In the genomic region with DNA sequence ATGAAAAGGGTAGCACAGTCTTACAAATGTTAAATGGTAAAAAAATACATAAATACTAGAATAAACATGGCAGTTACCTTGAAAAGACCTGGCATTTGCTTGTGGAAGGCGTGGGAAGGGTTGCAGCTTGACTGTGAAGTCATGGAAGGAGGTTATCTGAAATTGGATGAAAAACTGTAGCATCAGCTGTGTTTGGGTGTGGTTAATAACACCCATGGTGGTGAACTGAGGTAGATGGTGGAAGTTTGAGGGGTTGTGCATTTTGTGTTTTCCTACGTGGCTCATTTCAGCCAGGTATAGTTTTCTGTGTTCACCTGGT, we compare ENCODE assay signal across 12 cellular contexts. TPM values are rescaled to one million over a fixed set of nuclear protein-coding genes. Genes with fewer than 3 reads are reported as not detected.
A peak's percentile ranks its signal among the peaks of the same experiment; 100 is the strongest.
DNase-seq lines count a peak whose midpoint lies in the region; ATAC-seq and TF ChIP-seq lines count a peak whose summit lies in the region.
"Had no signal": no experiment of that assay in that cellular context is flagged by ENCODE, and none has a peak within 500 bp of the region (broad histone marks: within the 10 kb centered on the region; RNA-seq: fewer than 3 reads in every experiment).

No MANE protein-coding gene starts in this region.

- WGBS in testis, 2 donors, result 89 to 92% methylated on average over 2 of the region's 2 CpGs

- H3K4me1 ChIP-seq in CD4-positive, CD25-positive, alpha-beta regulatory T cell (ENCODE audit: control insufficient read depth, insufficient read depth, low read length, poor library complexity, severe bottlenecking), result peaks cover 88% of the 10 kb centered on the region
- H3K4me1 ChIP-seq in testis, result peaks cover 9% of the 10 kb centered on the region

- peaks cover 38 to 100% (median 80%) of the 10 kb centered on the region in 4 donors for H3K4me1 Mint-ChIP-seq in CD4-positive, CD25-positive, alpha-beta regulatory T cell
- H3K4me1 Mint-ChIP-seq in HFFc6 (ENCODE audit: low read depth) (peaks cover 64% of the 10 kb centered on the region), mesothelial cell of epicardium (peaks cover 52% of the 10 kb centered on the region)
- H3K4me1 Mint-ChIP-seq in effector memory CD8-positive, alpha-beta T cell (ENCODE audit: low read depth in 2 of 2), result peaks cover 57 to 82% of the 10 kb centered on the region in 2 donors

- no peaks in the 10 kb centered on the region for H3K9me3 Mint-ChIP-seq in CD4-positive, CD25-positive, alpha-beta regulatory T cell
- H3K9me3 Mint-ChIP-seq in HFFc6, result no peaks in the 10 kb centered on the region
- H3K9me3 Mint-ChIP-seq in effector memory CD8-positive, alpha-beta T cell, result no peaks in the 10 kb centered on the region
- no peaks in the 10 kb centered on the region for H3K9me3 Mint-ChIP-seq in mesothelial cell of epicardium

- peak overlapping the region; percentile 85 for H3K4me3 ChIP-seq in CD4-positive, CD25-positive, alpha-beta regulatory T cell (ENCODE audit: low read depth, low read length)
- no peak overlapping the region for H3K4me3 ChIP-seq in testis
- H3K4me3 ChIP-seq: Peyer's patch, stomach had no signal

- no peaks in the 10 kb centered on the region for H3K27me3 Mint-ChIP-seq in CD4-positive, CD25-positive, alpha-beta regulatory T cell
- H3K27me3 Mint-ChIP-seq in HFFc6 (ENCODE audit: insufficient read depth) (no peaks in the 10 kb centered on the region), mesothelial cell of epicardium (ENCODE audit: low read depth) (no peaks in the 10 kb centered on the region)
- H3K27me3 Mint-ChIP-seq in effector memory CD8-positive, alpha-beta T cell, result no peaks in the 10 kb centered on the region

- peak overlapping the region; percentile 70 for H3K27ac ChIP-seq in CD4-positive, CD25-positive, alpha-beta regulatory T cell (ENCODE audit: insufficient read depth, low read length, poor library complexity, severe bottlenecking)
- no peak overlapping the region for H3K27ac ChIP-seq in testis

- peak overlapping the region; percentile 51 to 87 (median 75) for H3K4me3 Mint-ChIP-seq in CD4-positive, CD25-positive, alpha-beta regulatory T cell
- H3K4me3 Mint-ChIP-seq in HFFc6 (peak overlapping the region; percentile 78), mesothelial cell of epicardium (no peak overlapping the region)
- H3K4me3 Mint-ChIP-seq in effector memory CD8-positive, alpha-beta T cell, result peak overlapping the region; percentile 15 to 80

- peak overlapping the region; percentile 79 to 96 (median 92) for H3K27ac Mint-ChIP-seq in CD4-positive, CD25-positive, alpha-beta regulatory T cell
- H3K27ac Mint-ChIP-seq in HFFc6 (peak overlapping the region; percentile 87), mesothelial cell of epicardium (no peak overlapping the region)
- H3K27ac Mint-ChIP-seq in effector memory CD8-positive, alpha-beta T cell, result peak overlapping the region; percentile 95

- H3K9me3 ChIP-seq in CD4-positive, CD25-positive, alpha-beta regulatory T cell (ENCODE audit: control insufficient read depth in 2 of 2, low read length in 2 of 2), result no peaks in the 10 kb centered on the region
- no peaks in the 10 kb centered on the region for H3K9me3 ChIP-seq in testis
- H3K9me3 ChIP-seq: Peyer's patch, stomach had no signal

- no peak for ATAC-seq in CD4-positive, CD25-positive, alpha-beta regulatory T cell (ENCODE audit: low read depth in 2 of 2)
- ATAC-seq in effector memory CD8-positive, alpha-beta T cell (replicated peaks), result no peak
- ATAC-seq in sciatic nerve (peak; percentile 6), HG03378 (IDR thresholded peaks at IDR 0.05; ENCODE audit: unreplicated experiment) (no peak)

- no peaks in the 10 kb centered on the region for H3K27me3 ChIP-seq in CD4-positive, CD25-positive, alpha-beta regulatory T cell (ENCODE audit: control insufficient read depth, insufficient read depth, low read length)
- no peaks in the 10 kb centered on the region for H3K27me3 ChIP-seq in testis
- H3K27me3 ChIP-seq: Peyer's patch, stomach had no signal

- H3K36me3 ChIP-seq in CD4-positive, CD25-positive, alpha-beta regulatory T cell (ENCODE audit: control insufficient read depth, insufficient read depth, low read length), result peaks cover 38% of the 10 kb centered on the region
- no peaks in the 10 kb centered on the region for H3K36me3 ChIP-seq in testis (ENCODE audit: low read depth, missing control alignments)

- intact Hi-C loops in sciatic nerve (cut with DNase I) (no loop called here), testis (cut with DNase I; ENCODE audit: low total_unique reads) (no loop called here)

- H3K36me3 Mint-ChIP-seq in CD4-positive, CD25-positive, alpha-beta regulatory T cell, result peaks cover 40% of the 10 kb centered on the region
- H3K36me3 Mint-ChIP-seq in HFFc6 (ENCODE audit: low read depth), result peaks cover 23% of the 10 kb centered on the region
- peaks cover 47% of the 10 kb centered on the region for H3K36me3 Mint-ChIP-seq in effector memory CD8-positive, alpha-beta T cell (ENCODE audit: insufficient read depth)
- peaks cover 10% of the 10 kb centered on the region for H3K36me3 Mint-ChIP-seq in mesothelial cell of epicardium

- DNase-seq in CD4-positive, CD25-positive, alpha-beta regulatory T cell, result no peak
- DNase-seq in HFFc6 (no peak), sciatic nerve (ENCODE audit: low spot score) (no peak), testis (no peak), mesothelial cell of epicardium (ENCODE audit: low spot score in 2 of 2, unreplicated experiment in 2 of 2) (no peak)
- DNase-seq in effector memory CD8-positive, alpha-beta T cell, result no peak
- DNase-seq: NCI-H1417 treated with DMSO at 0.1 percent for 48 hours; NCI-H510A treated with DMSO at 0.1 percent for 48 hours; Peyer's patch; stimulated activated CD4-positive, alpha-beta T cell treated with anti-CD3 and anti-CD28 coated beads, Interleukin-4, amount 100 ng/mL, for 4 hours; stomach had no signal

- TF ChIP-seq CTCF in HFFc6 (IDR thresholded peaks at IDR 0.05) (no peak), testis (IDR thresholded peaks at IDR 0.05) (no peak), mesothelial cell of epicardium (IDR thresholded peaks at IDR 0.05; ENCODE audit: unreplicated experiment) (no peak)

- TF ChIP-seq POLR2A in testis (IDR thresholded peaks at IDR 0.05), result no peak

RNA-seq across cellular contexts. Expression of gene PSMD6, which starts 46.5 kb away (rescaled TPM):
- 86.7 TPM for total RNA-seq in CD4-positive, CD25-positive, alpha-beta regulatory T cell
- 100 to 1,000 TPM; 119 to 139 (median 124) TPM for polyA plus RNA-seq in CD4-positive, CD25-positive, alpha-beta regulatory T cell
- total RNA-seq in HFFc6 (2021; fragmentation: NEBNext Ultra II Directional; extraction: Animal tissue kit (Norgen Biotek cat#: 25700)), result 100 to 1,000 TPM; 101 to 123 (median 113) TPM
- 49.2 TPM for total RNA-seq in sciatic nerve
- total RNA-seq in testis, result 100 to 1,000 TPM; 105 to 128 TPM
- polyA plus RNA-seq in testis (ENCODE audit: insufficient read depth, low read depth, low replicate concordance), result 249 TPM
- 70.1 to 74.9 TPM (median 73.4 TPM) in 3 replicates for total RNA-seq in mesothelial cell of epicardium
